Comparison of ENCODE assay signal across 13 cellular contexts in genomic region chr22:29641052-29641780, GRCh38. TPM values are rescaled to one million over a fixed set of nuclear protein-coding genes. Genes with fewer than 3 reads are reported as not detected.
DNase-seq lines count a peak whose midpoint lies in the region; ATAC-seq and TF ChIP-seq lines count a peak whose summit lies in the region.
"Had no signal": no experiment of that assay in that cellular context is flagged by ENCODE, and none has a peak within 500 bp of the region (broad histone marks: within the 10 kb centered on the region; RNA-seq: fewer than 3 reads in every experiment).

No MANE protein-coding gene starts in this region.

- H3K4me3 ChIP-seq in KMS-11 (IDR thresholded peaks at IDR 0.05; ENCODE audit: insufficient read depth, low read depth, low read length) (no peak overlapping the region), colonic mucosa (no peak overlapping the region)
- H3K4me3 ChIP-seq: right lobe of liver had no signal

- H3K4me3 Mint-ChIP-seq in activated T-helper 17 cell treated with anti-CD3 and anti-CD28 coated beads, Interleukin-2, amount 50 U/mL, for 72 hours, result peak overlapping the region; percentile 1
- H3K4me3 Mint-ChIP-seq: naive B cell had no signal

- no peak for TF ChIP-seq CTCF in KMS-11 (conservative IDR thresholded peaks at IDR 0.05; ENCODE audit: low read depth, low read length)
- no peak for TF ChIP-seq CTCF in colonic mucosa (IDR thresholded peaks at IDR 0.05)

- H3K36me3 Mint-ChIP-seq in activated T-helper 17 cell treated with anti-CD3 and anti-CD28 coated beads, Interleukin-2, amount 50 U/mL, for 72 hours (ENCODE audit: low read depth), result peaks cover 56% of the 10 kb centered on the region

- peaks cover 49% of the 10 kb centered on the region for H3K4me1 ChIP-seq in KMS-11 (ENCODE audit: low read depth, poor library complexity, severe bottlenecking)
- no peaks in the 10 kb centered on the region for H3K4me1 ChIP-seq in colonic mucosa
- H3K4me1 ChIP-seq: right lobe of liver had no signal

- no peak overlapping the region for H2AFZ ChIP-seq in KMS-11 (ENCODE audit: low read depth)

- H3K9me3 ChIP-seq in colonic mucosa, result no peaks in the 10 kb centered on the region
- H3K9me3 ChIP-seq: right lobe of liver had no signal

- intact Hi-C loops in colonic mucosa (cut with DNase I) (no loop called here), head of caudate nucleus (cut with DNase I) (no loop called here)

- H3K27ac Mint-ChIP-seq in activated T-helper 17 cell treated with anti-CD3 and anti-CD28 coated beads, Interleukin-2, amount 50 U/mL, for 72 hours, result peak overlapping the region; percentile 18

- H3K79me2 ChIP-seq in KMS-11 (ENCODE audit: insufficient read depth, low read depth), result no peaks in the 10 kb centered on the region

- no peaks in the 10 kb centered on the region for H3K4me1 Mint-ChIP-seq in activated T-helper 17 cell treated with anti-CD3 and anti-CD28 coated beads, Interleukin-2, amount 50 U/mL, for 72 hours
- H3K4me1 Mint-ChIP-seq: naive B cell had no signal

- H4K20me1 ChIP-seq in KMS-11 (ENCODE audit: insufficient read depth), result no peaks in the 10 kb centered on the region

- H3K36me3 ChIP-seq in KMS-11 (ENCODE audit: insufficient read depth), result no peaks in the 10 kb centered on the region
- H3K36me3 ChIP-seq in colonic mucosa, result no peaks in the 10 kb centered on the region

- no peak overlapping the region; the same call in 1 of the 2 replicates for H3K9ac ChIP-seq in KMS-11
- no peak overlapping the region for H3K9ac ChIP-seq in colonic mucosa (ENCODE audit: low read depth in 2 of 2, low read length in 2 of 2)

- peak; percentile 84 for DNase-seq in EH (ENCODE audit: low read depth)
- DNase-seq in pons (ENCODE audit: low spot score), result peak; percentile 36
- no peak for DNase-seq in colonic mucosa
- no peak for DNase-seq in head of caudate nucleus
- DNase-seq: activated T-cell treated with anti-CD3 and anti-CD28 coated beads, Interleukin-2, amount 50 U/mL, for 1 hour; naive B cell; NCI-H774; right lobe of liver; WERI-Rb-1 had no signal

- no peaks in the 10 kb centered on the region for H3K9me3 Mint-ChIP-seq in activated T-helper 17 cell treated with anti-CD3 and anti-CD28 coated beads, Interleukin-2, amount 50 U/mL, for 72 hours
- H3K9me3 Mint-ChIP-seq: naive B cell had no signal

- no peaks in the 10 kb centered on the region for H3K27me3 Mint-ChIP-seq in activated T-helper 17 cell treated with anti-CD3 and anti-CD28 coated beads, Interleukin-2, amount 50 U/mL, for 72 hours
- H3K27me3 Mint-ChIP-seq: naive B cell had no signal

- H3K27ac ChIP-seq in KMS-11, result peak overlapping the region; percentile 43; the same call in 1 of the 2 replicates
- no peak overlapping the region for H3K27ac ChIP-seq in colonic mucosa
- H3K27ac ChIP-seq: right lobe of liver, WERI-Rb-1 had no signal

- H3K4me2 ChIP-seq in KMS-11, result peak overlapping the region; percentile 63

- no peak for ATAC-seq in activated T-helper 17 cell treated with anti-CD3 and anti-CD28 coated beads, Interleukin-2, amount 50 U/mL, for 72 hours (replicated peaks)
- ATAC-seq in HG03565 (IDR thresholded peaks at IDR 0.05; ENCODE audit: unreplicated experiment), result no peak
- ATAC-seq: left lobe of liver, right lobe of liver had no signal

- no peaks in the 10 kb centered on the region for H3K27me3 ChIP-seq in KMS-11 (ENCODE audit: insufficient read depth, low read depth)
- H3K27me3 ChIP-seq in colonic mucosa, result no peaks in the 10 kb centered on the region
- H3K27me3 ChIP-seq: right lobe of liver had no signal

RNA-seq across cellular contexts. Expression of gene NF2, which starts 37.8 kb away (rescaled TPM):
- 10 to 100 TPM; 28.5 to 59.9 TPM for total RNA-seq in activated T-helper 17 cell treated with anti-CD3 and anti-CD28 coated beads, Interleukin-2, amount 50 U/mL, for 72 hours
- 10 to 100 TPM; 33.5 to 51.0 TPM for total RNA-seq in colonic mucosa

Comparison
In these comparisons a context has a peak if more than half of its experiments do, and no peak if none do; other contexts are left out.
1. DNase-seq: peak in EH (single experiment) and pons (single experiment); none in colonic mucosa (single experiment) and head of caudate nucleus (0 of 42).